In the genomic region with DNA sequence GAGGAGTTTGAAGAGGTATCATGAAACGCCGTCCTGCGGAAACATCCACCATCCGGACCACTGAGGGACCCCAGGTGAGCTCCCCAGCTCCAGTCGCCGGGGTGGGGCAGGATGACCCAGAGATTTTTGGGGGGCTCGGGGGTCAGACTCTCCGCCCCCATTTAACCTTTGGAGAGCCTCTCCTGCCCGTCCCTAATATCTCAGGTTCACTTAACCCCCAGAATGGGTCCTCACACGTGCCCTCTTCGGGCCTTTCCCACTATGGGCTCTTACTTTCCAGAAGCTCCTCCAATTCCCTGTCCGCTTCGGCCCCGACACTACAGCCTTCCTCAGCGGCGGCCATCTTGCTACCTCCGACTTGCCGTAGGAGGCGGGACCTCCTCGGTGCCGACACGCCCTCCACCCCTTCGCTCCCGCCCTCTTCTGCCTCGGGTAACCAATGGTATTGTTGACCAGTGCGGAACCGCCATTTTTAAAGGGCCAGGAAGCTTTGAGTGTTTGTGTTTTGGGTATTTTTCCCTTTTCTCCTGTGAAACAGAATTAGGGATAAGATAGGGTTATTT, we compare ENCODE assay signal across 1 cellular context.
A peak's percentile ranks its signal among the peaks of the same experiment; 100 is the strongest.
TF ChIP-seq lines count a peak whose summit lies in the region.

TSS of gene PEX19 (minus strand) at position 352 of the 563 bp plus-strand sequence. CDS start at position 343, 9 bp downstream.

TF ChIP-seq in HepG2, 621 proteins besides CTCF, POLR2A, EP300 and RAD21 (continued from another document and continues in another):
- TF ChIP-seq, protein P1, sequence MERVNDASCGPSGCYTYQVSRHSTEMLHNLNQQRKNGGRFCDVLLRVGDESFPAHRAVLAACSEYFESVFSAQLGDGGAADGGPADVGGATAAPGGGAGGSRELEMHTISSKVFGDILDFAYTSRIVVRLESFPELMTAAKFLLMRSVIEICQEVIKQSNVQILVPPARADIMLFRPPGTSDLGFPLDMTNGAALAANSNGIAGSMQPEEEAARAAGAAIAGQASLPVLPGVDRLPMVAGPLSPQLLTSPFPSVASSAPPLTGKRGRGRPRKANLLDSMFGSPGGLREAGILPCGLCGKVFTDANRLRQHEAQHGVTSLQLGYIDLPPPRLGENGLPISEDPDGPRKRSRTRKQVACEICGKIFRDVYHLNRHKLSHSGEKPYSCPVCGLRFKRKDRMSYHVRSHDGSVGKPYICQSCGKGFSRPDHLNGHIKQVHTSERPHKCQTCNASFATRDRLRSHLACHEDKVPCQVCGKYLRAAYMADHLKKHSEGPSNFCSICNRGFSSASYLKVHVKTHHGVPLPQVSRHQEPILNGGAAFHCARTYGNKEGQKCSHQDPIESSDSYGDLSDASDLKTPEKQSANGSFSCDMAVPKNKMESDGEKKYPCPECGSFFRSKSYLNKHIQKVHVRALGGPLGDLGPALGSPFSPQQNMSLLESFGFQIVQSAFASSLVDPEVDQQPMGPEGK (CRISPR knock-in tag; IDR thresholded peaks at IDR 0.05): 0 out of 2 replicates have a peak, but pooled peaks have one; percentile 49
- TF ChIP-seq ZNF644 (CRISPR knock-in tag; IDR thresholded peaks at IDR 0.05; ENCODE audit: low read depth) (no peak), ZNF569 (CRISPR knock-in tag; IDR thresholded peaks at IDR 0.05; ENCODE audit: borderline replicate concordance) (no peak), ASH2L (IDR thresholded peaks at IDR 0.05; ENCODE audit: insufficient read length, low read depth, low read length) (peak; percentile 53), SP1 (IDR thresholded peaks at IDR 0.05) (no peak), SP1 (CRISPR knock-in tag; IDR thresholded peaks at IDR 0.05) (peak; percentile 98), MZF1 (CRISPR knock-in tag; IDR thresholded peaks at IDR 0.05; ENCODE audit: borderline replicate concordance) (no peak), ZNF260 (CRISPR knock-in tag; IDR thresholded peaks at IDR 0.05; ENCODE audit: borderline replicate concordance, low read depth) (no peak), ZSCAN12 (CRISPR knock-in tag; IDR thresholded peaks at IDR 0.05) (no peak), ZNF431 (CRISPR knock-in tag; IDR thresholded peaks at IDR 0.05; ENCODE audit: borderline replicate concordance, low read depth) (no peak), ZNF724P (CRISPR knock-in tag; IDR thresholded peaks at IDR 0.05; ENCODE audit: borderline replicate concordance) (no peak), CC2D1A (CRISPR knock-in tag; IDR thresholded peaks at IDR 0.05) (no peak), RELA (CRISPR knock-in tag; IDR thresholded peaks at IDR 0.05) (no peak), ZNF768 (CRISPR knock-in tag; IDR thresholded peaks at IDR 0.05) (no peak), ATF7-NPFF (CRISPR knock-in tag; IDR thresholded peaks at IDR 0.05; ENCODE audit: low read depth) (peak; percentile 57), ZNF891 (CRISPR knock-in tag; IDR thresholded peaks at IDR 0.05) (no peak), ZNF253 (CRISPR knock-in tag; IDR thresholded peaks at IDR 0.05; ENCODE audit: borderline replicate concordance) (no peak), RARG (CRISPR knock-in tag; IDR thresholded peaks at IDR 0.05; ENCODE audit: low read depth) (no peak), ZNF615 (CRISPR knock-in tag; IDR thresholded peaks at IDR 0.05; ENCODE audit: borderline replicate concordance) (no peak), ADNP (CRISPR knock-in tag; IDR thresholded peaks at IDR 0.05) (no peak), NFYB (CRISPR knock-in tag; IDR thresholded peaks at IDR 0.05) (peak; percentile 86), POLR2AphosphoS2 (IDR thresholded peaks at IDR 0.05; ENCODE audit: low read depth, low read length) (peak; percentile 53; the same call in 1 of the 2 replicates), NFIC (IDR thresholded peaks at IDR 0.05; ENCODE audit: low read length) (no peak), GATAD2A (CRISPR knock-in tag; IDR thresholded peaks at IDR 0.05) (no peak; the same call in 1 of the 2 replicates), SATB2 (CRISPR knock-in tag; IDR thresholded peaks at IDR 0.05) (no peak), TP53 (CRISPR knock-in tag; conservative IDR thresholded peaks at IDR 0.05) (no peak), SMC3 (IDR thresholded peaks at IDR 0.05; ENCODE audit: low read length) (no peak), KDM3A (CRISPR knock-in tag; IDR thresholded peaks at IDR 0.05; ENCODE audit: low read depth) (peak; percentile 40; the same call in 1 of the 2 replicates), ZNF407 (CRISPR knock-in tag; IDR thresholded peaks at IDR 0.05; ENCODE audit: not compliant biosample characterization) (no peak), ONECUT2 (CRISPR knock-in tag; IDR thresholded peaks at IDR 0.05) (no peak), ESRRA (CRISPR knock-in tag; IDR thresholded peaks at IDR 0.05; ENCODE audit: low read depth) (no peak), ZFP62 (CRISPR knock-in tag; IDR thresholded peaks at IDR 0.05) (no peak), ZGPAT (CRISPR knock-in tag; IDR thresholded peaks at IDR 0.05) (peak; percentile 49; the same call in 1 of the 2 replicates)
- TF ChIP-seq, protein P2, sequence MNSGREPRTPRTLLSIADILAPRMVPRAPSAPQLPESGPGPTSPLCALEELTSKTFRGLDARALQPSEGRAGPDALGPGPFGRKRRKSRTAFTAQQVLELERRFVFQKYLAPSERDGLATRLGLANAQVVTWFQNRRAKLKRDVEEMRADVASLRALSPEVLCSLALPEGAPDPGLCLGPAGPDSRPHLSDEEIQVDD (CRISPR knock-in tag; IDR thresholded peaks at IDR 0.05; ENCODE audit: borderline replicate concordance): no peak
- TF ChIP-seq, protein P3, sequence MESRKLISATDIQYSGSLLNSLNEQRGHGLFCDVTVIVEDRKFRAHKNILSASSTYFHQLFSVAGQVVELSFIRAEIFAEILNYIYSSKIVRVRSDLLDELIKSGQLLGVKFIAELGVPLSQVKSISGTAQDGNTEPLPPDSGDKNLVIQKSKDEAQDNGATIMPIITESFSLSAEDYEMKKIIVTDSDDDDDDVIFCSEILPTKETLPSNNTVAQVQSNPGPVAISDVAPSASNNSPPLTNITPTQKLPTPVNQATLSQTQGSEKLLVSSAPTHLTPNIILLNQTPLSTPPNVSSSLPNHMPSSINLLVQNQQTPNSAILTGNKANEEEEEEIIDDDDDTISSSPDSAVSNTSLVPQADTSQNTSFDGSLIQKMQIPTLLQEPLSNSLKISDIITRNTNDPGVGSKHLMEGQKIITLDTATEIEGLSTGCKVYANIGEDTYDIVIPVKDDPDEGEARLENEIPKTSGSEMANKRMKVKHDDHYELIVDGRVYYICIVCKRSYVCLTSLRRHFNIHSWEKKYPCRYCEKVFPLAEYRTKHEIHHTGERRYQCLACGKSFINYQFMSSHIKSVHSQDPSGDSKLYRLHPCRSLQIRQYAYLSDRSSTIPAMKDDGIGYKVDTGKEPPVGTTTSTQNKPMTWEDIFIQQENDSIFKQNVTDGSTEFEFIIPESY (CRISPR knock-in tag; IDR thresholded peaks at IDR 0.05): no peak
- TF ChIP-seq, protein P4, sequence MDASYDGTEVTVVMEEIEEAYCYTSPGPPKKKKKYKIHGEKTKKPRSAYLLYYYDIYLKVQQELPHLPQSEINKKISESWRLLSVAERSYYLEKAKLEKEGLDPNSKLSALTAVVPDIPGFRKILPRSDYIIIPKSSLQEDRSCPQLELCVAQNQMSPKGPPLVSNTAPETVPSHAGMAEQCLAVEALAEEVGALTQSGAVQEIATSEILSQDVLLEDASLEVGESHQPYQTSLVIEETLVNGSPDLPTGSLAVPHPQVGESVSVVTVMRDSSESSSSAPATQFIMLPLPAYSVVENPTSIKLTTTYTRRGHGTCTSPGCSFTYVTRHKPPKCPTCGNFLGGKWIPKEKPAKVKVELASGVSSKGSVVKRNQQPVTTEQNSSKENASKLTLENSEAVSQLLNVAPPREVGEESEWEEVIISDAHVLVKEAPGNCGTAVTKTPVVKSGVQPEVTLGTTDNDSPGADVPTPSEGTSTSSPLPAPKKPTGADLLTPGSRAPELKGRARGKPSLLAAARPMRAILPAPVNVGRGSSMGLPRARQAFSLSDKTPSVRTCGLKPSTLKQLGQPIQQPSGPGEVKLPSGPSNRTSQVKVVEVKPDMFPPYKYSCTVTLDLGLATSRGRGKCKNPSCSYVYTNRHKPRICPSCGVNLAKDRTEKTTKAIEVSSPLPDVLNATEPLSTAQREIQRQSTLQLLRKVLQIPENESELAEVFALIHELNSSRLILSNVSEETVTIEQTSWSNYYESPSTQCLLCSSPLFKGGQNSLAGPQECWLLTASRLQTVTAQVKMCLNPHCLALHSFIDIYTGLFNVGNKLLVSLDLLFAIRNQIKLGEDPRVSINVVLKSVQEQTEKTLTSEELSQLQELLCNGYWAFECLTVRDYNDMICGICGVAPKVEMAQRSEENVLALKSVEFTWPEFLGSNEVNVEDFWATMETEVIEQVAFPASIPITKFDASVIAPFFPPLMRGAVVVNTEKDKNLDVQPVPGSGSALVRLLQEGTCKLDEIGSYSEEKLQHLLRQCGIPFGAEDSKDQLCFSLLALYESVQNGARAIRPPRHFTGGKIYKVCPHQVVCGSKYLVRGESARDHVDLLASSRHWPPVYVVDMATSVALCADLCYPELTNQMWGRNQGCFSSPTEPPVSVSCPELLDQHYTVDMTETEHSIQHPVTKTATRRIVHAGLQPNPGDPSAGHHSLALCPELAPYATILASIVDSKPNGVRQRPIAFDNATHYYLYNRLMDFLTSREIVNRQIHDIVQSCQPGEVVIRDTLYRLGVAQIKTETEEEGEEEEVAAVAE (CRISPR knock-in tag; IDR thresholded peaks at IDR 0.05; ENCODE audit: borderline replicate concordance): no peak
- TF ChIP-seq, protein P5, sequence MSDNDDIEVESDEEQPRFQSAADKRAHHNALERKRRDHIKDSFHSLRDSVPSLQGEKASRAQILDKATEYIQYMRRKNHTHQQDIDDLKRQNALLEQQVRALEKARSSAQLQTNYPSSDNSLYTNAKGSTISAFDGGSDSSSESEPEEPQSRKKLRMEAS (IDR thresholded peaks at IDR 0.05): peak; percentile 16; the same call in 1 of the 2 replicates
- TF ChIP-seq, protein P6, sequence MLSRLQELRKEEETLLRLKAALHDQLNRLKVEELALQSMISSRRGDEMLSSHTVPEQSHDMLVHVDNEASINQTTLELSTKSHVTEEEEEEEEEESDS (CRISPR knock-in tag; IDR thresholded peaks at IDR 0.05; ENCODE audit: borderline replicate concordance): no peak
- TF ChIP-seq, protein P7, sequence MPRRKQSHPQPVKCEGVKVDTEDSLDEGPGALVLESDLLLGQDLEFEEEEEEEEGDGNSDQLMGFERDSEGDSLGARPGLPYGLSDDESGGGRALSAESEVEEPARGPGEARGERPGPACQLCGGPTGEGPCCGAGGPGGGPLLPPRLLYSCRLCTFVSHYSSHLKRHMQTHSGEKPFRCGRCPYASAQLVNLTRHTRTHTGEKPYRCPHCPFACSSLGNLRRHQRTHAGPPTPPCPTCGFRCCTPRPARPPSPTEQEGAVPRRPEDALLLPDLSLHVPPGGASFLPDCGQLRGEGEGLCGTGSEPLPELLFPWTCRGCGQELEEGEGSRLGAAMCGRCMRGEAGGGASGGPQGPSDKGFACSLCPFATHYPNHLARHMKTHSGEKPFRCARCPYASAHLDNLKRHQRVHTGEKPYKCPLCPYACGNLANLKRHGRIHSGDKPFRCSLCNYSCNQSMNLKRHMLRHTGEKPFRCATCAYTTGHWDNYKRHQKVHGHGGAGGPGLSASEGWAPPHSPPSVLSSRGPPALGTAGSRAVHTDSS (CRISPR knock-in tag; conservative IDR thresholded peaks at IDR 0.05): no peak
